In the genomic region with DNA sequence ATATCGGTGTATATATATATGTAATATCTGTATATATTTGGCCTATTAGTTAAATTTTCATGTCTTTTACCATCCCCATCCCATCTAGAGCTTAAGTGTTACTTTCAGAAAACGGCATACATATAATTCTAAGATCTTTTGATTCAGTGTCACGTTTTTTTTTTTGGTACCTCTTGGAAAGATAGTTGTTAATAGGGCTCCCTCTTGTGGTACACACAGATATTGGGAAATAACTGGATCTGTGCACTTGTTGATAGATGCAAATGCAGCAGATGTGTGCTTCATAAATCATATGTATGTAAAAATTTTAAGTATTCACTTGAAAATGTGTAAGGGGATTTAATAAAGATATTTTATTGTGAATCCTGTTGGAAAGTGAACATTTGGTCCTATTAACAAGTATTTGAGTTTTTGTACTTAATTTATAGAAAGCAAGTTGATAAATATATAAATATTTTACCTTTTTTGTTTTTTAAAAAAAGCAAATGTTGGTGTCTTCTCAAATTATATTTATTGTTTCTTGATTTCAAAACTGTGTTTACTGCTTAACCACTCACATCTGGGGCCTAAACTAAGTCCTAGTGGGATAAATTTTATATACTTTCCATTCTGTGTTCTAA, we compare ENCODE assay signal across 1 cellular context.
A peak's percentile ranks its signal among the peaks of the same experiment; 100 is the strongest.
TF ChIP-seq lines count a peak whose summit lies in the region.

No MANE protein-coding gene starts in this region.

TF ChIP-seq in K562, 482 proteins besides CTCF, POLR2A, EP300 and RAD21 (continued from another document):
- TF ChIP-seq SMC3 (conservative IDR thresholded peaks at IDR 0.05; ENCODE audit: insufficient read depth, low read depth, low read length) (peak; percentile 64; the same call in 1 of the 2 replicates), ETV5 (CRISPR knock-in tag; IDR thresholded peaks at IDR 0.05; ENCODE audit: low read depth) (no peak)
